In genomic region chr17:75404739-75405364, GRCh38 we compare ENCODE assay signal across 8 cellular contexts. TPM values are rescaled to one million over a fixed set of nuclear protein-coding genes. Genes with fewer than 3 reads are reported as not detected.
DNase-seq lines count a peak whose midpoint lies in the region; ATAC-seq, FAIRE-seq and TF ChIP-seq lines count a peak whose summit lies in the region.

No MANE protein-coding gene starts in this region.

- no peaks in the 10 kb centered on the region for H3K27me3 Mint-ChIP-seq in activated naive CD4-positive, alpha-beta T cell treated with anti-CD3 and anti-CD28 coated beads for 36 hours (ENCODE audit: low read depth)

- peak overlapping the region; percentile 40 for H3K27ac ChIP-seq in ACC112 (ENCODE audit: low read depth, low read length)
- H3K27ac ChIP-seq in RWPE2 (ENCODE audit: poor library complexity, severe bottlenecking), result peak overlapping the region; percentile 65
- H3K27ac ChIP-seq in ovary, result peak overlapping the region; percentile 26 to 80
- H3K27ac ChIP-seq in aorta (ENCODE audit: low read depth in 1 of 2, low read length in 2 of 2), result peak overlapping the region; percentile 9 to 92

- no peaks in the 10 kb centered on the region for H3K9me3 Mint-ChIP-seq in activated naive CD4-positive, alpha-beta T cell treated with anti-CD3 and anti-CD28 coated beads for 36 hours

- TF ChIP-seq CTCF in RWPE2 (IDR thresholded peaks at IDR 0.05; ENCODE audit: poor library complexity, severe bottlenecking) (no peak), ovary (IDR thresholded peaks at IDR 0.05) (no peak)

- peak; percentile 47 for FAIRE-seq in GM19239 (lab: Jason Lieb, UNC)

- DNase-seq in GM19239 (ENCODE audit: insufficient read length, low spot score) (no peak), RWPE2 (ENCODE audit: low spot score) (no peak), Right ventricle myocardium superior (peak; percentile 59), ovary (peak in 4 of 5 donors; percentile 33 to 64 (median 50)), aorta (peak; percentile 67 to 83)
- DNase-seq in activated naive CD4-positive, alpha-beta T cell treated with anti-CD3 and anti-CD28 coated beads for 36 hours, result peak; percentile 69

- CTCF ChIA-PET in activated naive CD4-positive, alpha-beta T cell treated with anti-CD3 and anti-CD28 coated beads for 36 hours (lab: Charles Lee), result interaction anchor here (0.6 to 2.6 kb wide), 2 partner anchors 115 to 336 kb away, joined by 6 to 11 read pairs; partner anchors contain the start of gene SLC25A19

- peaks cover 45% of the 10 kb centered on the region for H3K4me1 Mint-ChIP-seq in activated naive CD4-positive, alpha-beta T cell treated with anti-CD3 and anti-CD28 coated beads for 36 hours (ENCODE audit: low read depth)

- H3K4me1 ChIP-seq in ACC112 (ENCODE audit: control insufficient read depth, insufficient read depth, low read length, unreplicated experiment) (peaks cover 8% of the 10 kb centered on the region), RWPE2 (ENCODE audit: insufficient read depth, poor library complexity, severe bottlenecking) (peaks cover 15% of the 10 kb centered on the region), ovary (ENCODE audit: insufficient read depth) (peaks cover 3% of the 10 kb centered on the region), aorta (ENCODE audit: control insufficient read depth in 1 of 2, insufficient read depth in 2 of 2, low read length in 2 of 2) (peaks cover 0 to 3% of the 10 kb centered on the region in 2 donors)

- peak overlapping the region; percentile 97 for H3K27ac Mint-ChIP-seq in activated naive CD4-positive, alpha-beta T cell treated with anti-CD3 and anti-CD28 coated beads for 36 hours

- TF ChIP-seq POLR2A in ovary (IDR thresholded peaks at IDR 0.05), result no peak

- intact Hi-C loops in activated naive CD4-positive, alpha-beta T cell treated with anti-CD3 and anti-CD28 coated beads for 36 hours (cut with micrococcal nuclease), result loop anchor here (1.0 to 10.0 kb wide), 14 partner anchors 12 to 420 kb away; partner anchors contain the start of genes CDR2L, GGA3, MRPS7 and NUP85
- intact Hi-C loops in Right ventricle myocardium superior (cut with DNase I) (loop anchor here (2.0 kb wide), 1 partner anchor 82 kb away; no protein-coding TSS in a partner anchor), ovary (cut with DNase I) (loop anchor here in 2 of 4 donors (2.0 to 5.0 kb wide), 2 partner anchors 82 to 133 kb away; partner anchors contain the start of gene MIF4GD (in 1 of the 2)), aorta (cut with DNase I) (loop anchor here (2.0 to 5.0 kb wide), 2 partner anchors 43 to 82 kb away; no protein-coding TSS in a partner anchor)

- H3K27me3 ChIP-seq in ACC112 (ENCODE audit: insufficient read depth, low read length) (no peaks in the 10 kb centered on the region), RWPE2 (ENCODE audit: insufficient read depth, poor library complexity, severe bottlenecking) (no peaks in the 10 kb centered on the region), ovary (no peaks in the 10 kb centered on the region), aorta (ENCODE audit: control insufficient read depth in 1 of 2, insufficient read depth in 2 of 2, low read length in 1 of 2) (no peaks in the 10 kb centered on the region)

- peaks cover 53% of the 10 kb centered on the region for H3K79me2 ChIP-seq in ACC112 (ENCODE audit: control insufficient read depth, insufficient read depth, low read length, unreplicated experiment)

- no peaks in the 10 kb centered on the region for H3K9me3 ChIP-seq in RWPE2 (ENCODE audit: severe bottlenecking)
- no peaks in the 10 kb centered on the region for H3K9me3 ChIP-seq in ovary
- no peaks in the 10 kb centered on the region for H3K9me3 ChIP-seq in aorta (ENCODE audit: control insufficient read depth, low read length)

- TF ChIP-seq EP300 in ovary (IDR thresholded peaks at IDR 0.05), result no peak

- H3K36me3 Mint-ChIP-seq in activated naive CD4-positive, alpha-beta T cell treated with anti-CD3 and anti-CD28 coated beads for 36 hours (ENCODE audit: low read depth), result peaks cover 7% of the 10 kb centered on the region

- H2AFZ ChIP-seq in ACC112 (ENCODE audit: low read length, unreplicated experiment), result peak overlapping the region; percentile 63

- ATAC-seq in HG03432 (IDR thresholded peaks at IDR 0.05; ENCODE audit: unreplicated experiment), result peak; percentile 28
- ATAC-seq in RWPE2 (ENCODE audit: low read depth), result peak; percentile 37
- ATAC-seq in Right ventricle myocardium superior (ENCODE audit: poor library complexity), result peak; percentile 40
- peak; percentile 60 for ATAC-seq in aorta (ENCODE audit: low FRiP score)

- no peaks in the 10 kb centered on the region for H3K36me3 ChIP-seq in ACC112 (ENCODE audit: insufficient read depth, low read length)
- no peaks in the 10 kb centered on the region for H3K36me3 ChIP-seq in RWPE2 (ENCODE audit: low read depth)
- no peaks in the 10 kb centered on the region for H3K36me3 ChIP-seq in ovary
- H3K36me3 ChIP-seq in aorta (ENCODE audit: control insufficient read depth in 1 of 2, insufficient read depth in 2 of 2, low read length in 1 of 2), result no peaks in the 10 kb centered on the region

- H3K4me3 ChIP-seq in ACC112 (ENCODE audit: low read depth, low read length), result peak overlapping the region; percentile 88
- H3K4me3 ChIP-seq in RWPE2 (ENCODE audit: severe bottlenecking), result peak overlapping the region; percentile 92
- peak overlapping the region; percentile 87 for H3K4me3 ChIP-seq in ovary
- H3K4me3 ChIP-seq in aorta (ENCODE audit: low read length in 2 of 2), result peak overlapping the region; percentile 81 to 97

- 0 to 1% (median 1%) methylated on average over 30 to 37 of the region's 37 CpGs for WGBS in ovary, 3 donors
- 0% methylated on average over 35 to 37 of the region's 37 CpGs for WGBS in aorta, 2 donors

- H3K4me3 Mint-ChIP-seq in activated naive CD4-positive, alpha-beta T cell treated with anti-CD3 and anti-CD28 coated beads for 36 hours, result peak overlapping the region; percentile 97

RNA-seq across cellular contexts. Expression of gene GRB2, which starts 0.6 kb away (rescaled TPM):
- total RNA-seq in activated naive CD4-positive, alpha-beta T cell treated with anti-CD3 and anti-CD28 coated beads for 36 hours, result 100 to 1,000 TPM; 166 to 169 TPM
- total RNA-seq in Right ventricle myocardium superior (53.1 TPM), ovary (10 to 100 TPM; 49.2 to 84.9 (median 62.6) TPM), aorta (100 to 1,000 TPM in 1 of 2 donors, 10 to 100 TPM in 1; 96.8 to 106 TPM)
- polyA plus RNA-seq in ovary (10 to 100 TPM; 41.5 to 88.2 TPM), aorta (10 to 100 TPM; 36.6 to 38.2 TPM)

RNA-seq across cellular contexts. Expression of gene TMEM94, which starts 51.6 kb away (rescaled TPM):
- total RNA-seq in activated naive CD4-positive, alpha-beta T cell treated with anti-CD3 and anti-CD28 coated beads for 36 hours, result 10 to 100 TPM; 50.4 to 53.5 TPM
- 38.0 TPM for total RNA-seq in Right ventricle myocardium superior
- 10 to 100 TPM; 37.7 to 87.1 (median 75.3) TPM for total RNA-seq in ovary
- 10 to 100 TPM; 29.2 to 52.6 TPM for polyA plus RNA-seq in ovary
- total RNA-seq in aorta, result 10 to 100 TPM; 51.5 to 74.8 TPM
- 10 to 100 TPM; 19.5 to 54.6 TPM for polyA plus RNA-seq in aorta

Comparison
In these comparisons a context has a peak if more than half of its experiments do, and no peak if none do; other contexts are left out.
1. DNase-seq: peak in activated naive CD4-positive, alpha-beta T cell treated with anti-CD3 and anti-CD28 coated beads for 36 hours (single experiment), Right ventricle myocardium superior (single experiment), ovary (4 of 5) and aorta (2 of 2); none in GM19239 (single experiment) and RWPE2 (single experiment).
2. Peak in every context shown above with its lines, with median percentiles within 50 percentile points of each other: H3K27ac ChIP-seq, H3K4me3 ChIP-seq and ATAC-seq.